Comparison of ENCODE assay signal across 8 cellular contexts in genomic region chr19:9621156-9622037, GRCh38. TPM values are rescaled to one million over a fixed set of nuclear protein-coding genes. Genes with fewer than 3 reads are reported as not detected.
A peak's percentile ranks its signal among the peaks of the same experiment; 100 is the strongest.
DNase-seq lines count a peak whose midpoint lies in the region; ATAC-seq and TF ChIP-seq lines count a peak whose summit lies in the region.

Gene ZNF561, minus strand, starts transcription at chr19:9621232. Its CDS starts 1,776 bp downstream, at chr19:9619456.

- peaks cover 20% of the 10 kb centered on the region for H3K4me1 Mint-ChIP-seq in T-helper 2 cell treated with Interferon-gamma antibody and Interleukin-4, amounts not matched to agents 5 μg/mL and 100 μg/mL, for 36 hours (ENCODE audit: low read depth)

- TF ChIP-seq CTCF in GM12864 (IDR thresholded peaks at IDR 0.05; ENCODE audit: low read depth, low read length, missing control alignments) (no peak), ascending aorta (IDR thresholded peaks at IDR 0.05) (no peak), vagina (IDR thresholded peaks at IDR 0.05) (no peak)

- H3K9ac ChIP-seq in rectal smooth muscle tissue (ENCODE audit: low read length) = peak within 1 kb of the TSS; percentile 92

- peak within 1 kb of the TSS; percentile 93 for H3K4me3 Mint-ChIP-seq in T-helper 2 cell treated with Interferon-gamma antibody and Interleukin-4, amounts not matched to agents 5 μg/mL and 100 μg/mL, for 36 hours

- DNase-seq in GM12864 (ENCODE audit: low read depth) (peak; percentile 71), NCI-H187 treated with DMSO at 0.1 percent for 48 hours (lab: John Stamatoyannopoulos, UW) (peak; percentile 25), ascending aorta (ENCODE audit: low spot score in 2 of 2) (peak; percentile 14 to 90), hepatic stellate cell (ENCODE audit: low spot score) (peak; percentile 75), vagina (ENCODE audit: extremely low spot score in 2 of 2) (peak in 1 of 2 donors; percentile 88)
- DNase-seq in T-helper 2 cell treated with Interferon-gamma antibody and Interleukin-4, amounts not matched to agents 5 μg/mL and 100 μg/mL, for 36 hours (ENCODE audit: low spot score) = peak; percentile 85

- H3K27me3 Mint-ChIP-seq in T-helper 2 cell treated with Interferon-gamma antibody and Interleukin-4, amounts not matched to agents 5 μg/mL and 100 μg/mL, for 36 hours (ENCODE audit: low read depth) = no peaks in the 10 kb centered on the region

- H3K4me1 ChIP-seq in ascending aorta = peaks cover 0 to 17% of the 10 kb centered on the region in 2 donors
- peaks cover 9% of the 10 kb centered on the region for H3K4me1 ChIP-seq in rectal smooth muscle tissue (ENCODE audit: control insufficient read depth, insufficient read depth, low read length)
- H3K4me1 ChIP-seq in vagina = peaks cover 30% of the 10 kb centered on the region

- intact Hi-C loops in ascending aorta (cut with DNase I) = loop anchor here (1.0 to 5.0 kb wide), 5 partner anchors 37 to 299 kb away; partner anchors contain the start of genes ZNF121, ZNF426, ZNF559 and ZNF562
- intact Hi-C loops in vagina (cut with DNase I) = no loop called here

- H3K27ac Mint-ChIP-seq in T-helper 2 cell treated with Interferon-gamma antibody and Interleukin-4, amounts not matched to agents 5 μg/mL and 100 μg/mL, for 36 hours = peak within 1 kb of the TSS; percentile 98

- H3K9me3 ChIP-seq in ascending aorta = no peaks in the 10 kb centered on the region
- no peaks in the 10 kb centered on the region for H3K9me3 ChIP-seq in vagina

- peaks cover 42% of the 10 kb centered on the region for H3K36me3 Mint-ChIP-seq in T-helper 2 cell treated with Interferon-gamma antibody and Interleukin-4, amounts not matched to agents 5 μg/mL and 100 μg/mL, for 36 hours (ENCODE audit: low read depth)

- H3K27ac ChIP-seq in ascending aorta (peak within 1 kb of the TSS; percentile 89 to 91), rectal smooth muscle tissue (ENCODE audit: low read depth, low read length) (peak within 1 kb of the TSS; percentile 91), vagina (peak within 1 kb of the TSS; percentile 95)

- TF ChIP-seq POLR2A in vagina (IDR thresholded peaks at IDR 0.05) = no peak

- H3K4me3 ChIP-seq in GM12864 (ENCODE audit: low read depth, low read length) (peak within 1 kb of the TSS; percentile 78), ascending aorta (peak within 1 kb of the TSS; percentile 83 to 87), rectal smooth muscle tissue (ENCODE audit: low read length) (peak within 1 kb of the TSS; percentile 91), vagina (peak within 1 kb of the TSS; percentile 87 to 95)

- peak; percentile 74 for ATAC-seq in HG02852 (IDR thresholded peaks at IDR 0.05; ENCODE audit: unreplicated experiment)

- H3K36me3 ChIP-seq in ascending aorta = peaks cover 30 to 31% of the 10 kb centered on the region in 2 donors
- H3K36me3 ChIP-seq in rectal smooth muscle tissue (ENCODE audit: control insufficient read depth, insufficient read depth, low read length) = peaks cover 18% of the 10 kb centered on the region
- peaks cover 5 to 30% of the 10 kb centered on the region in 2 donors for H3K36me3 ChIP-seq in vagina

- H3K27me3 ChIP-seq in ascending aorta (no peaks in the 10 kb centered on the region), rectal smooth muscle tissue (ENCODE audit: control insufficient read depth, insufficient read depth, low read length) (no peaks in the 10 kb centered on the region), vagina (no peaks in the 10 kb centered on the region)

- H3K9me3 Mint-ChIP-seq in T-helper 2 cell treated with Interferon-gamma antibody and Interleukin-4, amounts not matched to agents 5 μg/mL and 100 μg/mL, for 36 hours = peaks cover 7% of the 10 kb centered on the region

RNA-seq across cellular contexts. Expression of gene ZNF561, which starts in this region (rescaled TPM):
- total RNA-seq in ascending aorta (35.4 TPM), vagina (29.2 TPM)
